ENCODE assay signal across 20 cellular contexts in the genomic region with DNA sequence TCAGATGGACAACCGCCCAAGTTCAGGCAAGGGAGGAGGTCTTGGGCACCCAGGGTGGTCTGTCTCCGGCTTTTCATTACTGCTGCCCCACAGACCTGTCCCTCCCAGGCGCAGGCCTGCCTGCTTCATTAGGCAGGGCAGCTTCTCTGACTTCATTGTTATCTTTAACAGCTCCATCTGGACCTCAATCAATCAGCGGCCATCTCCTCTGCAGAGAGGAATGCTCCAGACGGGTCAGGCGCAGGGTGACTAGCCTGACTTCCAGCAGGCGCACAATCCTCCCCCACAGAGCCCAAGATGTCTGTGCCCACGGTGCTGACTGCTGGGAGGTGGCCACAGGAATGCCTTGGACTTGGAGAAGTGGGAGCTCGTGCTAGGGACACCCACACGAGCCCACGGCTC. TPM values are rescaled to one million over a fixed set of nuclear protein-coding genes. Genes with fewer than 3 reads are reported as not detected.
DNase-seq lines count a peak whose midpoint lies in the region; ATAC-seq and TF ChIP-seq lines count a peak whose summit lies in the region.
"Had no signal": no experiment of that assay in that cellular context is flagged by ENCODE, and none has a peak within 500 bp of the region (broad histone marks: within the 10 kb centered on the region; RNA-seq: fewer than 3 reads in every experiment).

No MANE protein-coding gene starts in this region.

- H3K79me2 ChIP-seq in PC-3 (ENCODE audit: low read length), result no peaks in the 10 kb centered on the region

- POLR2A ChIA-PET in Caco-2 (lab: Charles Lee) (interaction anchor here (0.6 kb wide), 2 partner anchors 21 to 49 kb away, joined by 3 to 7 read pairs; a partner anchor contains a TSS), PC-3 (lab: Charles Lee; ENCODE audit: unreplicated experiment) (no interaction called here)

- intact Hi-C loops in Caco-2 (cut with micrococcal nuclease; ENCODE audit: unreplicated experiment) (loop anchor here (1.0 to 2.0 kb wide), 3 partner anchors 21 to 67 kb away; a partner anchor contains a TSS), posterior vena cava (cut with DNase I) (loop anchor here in 1 of 2 donors (1.0 kb wide), 1 partner anchor 21 kb away; no protein-coding TSS in a partner anchor), PC-3 (cut with micrococcal nuclease) (no loop called here)

- peak in 1 of 2 experiments; percentile 14 for DNase-seq in Caco-2
- peak; percentile 27 for DNase-seq in NCI-H82 treated with DMSO at 0.1 percent for 48 hours (lab: John Stamatoyannopoulos, UW; ENCODE audit: unreplicated experiment)
- peak; percentile 64 for DNase-seq in fibroblast of villous mesenchyme (ENCODE audit: low read depth)
- DNase-seq in posterior vena cava (ENCODE audit: low spot score), result peak; percentile 67
- no peak for DNase-seq in activated CD8-positive, alpha-beta memory T cell treated with anti-CD3 and anti-CD28 coated beads, Interleukin-2, amount 50 U/mL, for 48 hours
- no peak for DNase-seq in NCI-H1436 treated with DMSO at 0.1 percent for 48 hours (lab: John Stamatoyannopoulos, UW)
- DNase-seq in PC-3, result no peak
- no peak for DNase-seq in iPS-NIHi7 (ENCODE audit: extremely low spot score)
- DNase-seq: DMS153; MG63; NCI-H2029; NCI-H748 treated with DMSO at 0.1 percent for 48 hours; psoas muscle; stimulated activated CD8-positive, alpha-beta memory T cell treated with anti-CD3 and anti-CD28 coated beads, Interleukin-4, amount 100 ng/mL, for 48 hours; T-helper 2 cell; transverse colon had no signal

- H3K27me3 ChIP-seq in Caco-2 (replicated peaks; ENCODE audit: control insufficient read depth, insufficient read depth, low read length), result no peaks in the 10 kb centered on the region
- no peaks in the 10 kb centered on the region for H3K27me3 ChIP-seq in PC-3 (ENCODE audit: low read length)
- H3K27me3 ChIP-seq: gastroesophageal sphincter, MG63, transverse colon had no signal

- H3K9me2 ChIP-seq in PC-3 (replicated peaks; ENCODE audit: low read length), result no peaks in the 10 kb centered on the region

- no peaks in the 10 kb centered on the region for H3K27me3 Mint-ChIP-seq in Caco-2 (ENCODE audit: insufficient read depth, unreplicated experiment)

- no peak overlapping the region for H3K9ac ChIP-seq in PC-3 (ENCODE audit: low read length)

- TF ChIP-seq CTCF in Caco-2 (IDR thresholded peaks at IDR 0.05; ENCODE audit: insufficient read depth in 1 of 2, low read depth in 1 of 2, low read length in 1 of 2, severe bottlenecking in 1 of 2, unreplicated experiment in 1 of 2) (no peak), fibroblast of villous mesenchyme (IDR thresholded peaks at IDR 0.05; ENCODE audit: insufficient read depth, low read depth, low read length) (no peak), PC-3 (conservative IDR thresholded peaks at IDR 0.05; ENCODE audit: low read depth, low read length) (no peak)

- no peaks in the 10 kb centered on the region for H3K9me3 Mint-ChIP-seq in Caco-2 (ENCODE audit: unreplicated experiment)
- H3K9me3 Mint-ChIP-seq: activated naive CD4-positive, alpha-beta T cell treated with anti-CD3 and anti-CD28 coated beads, Interleukin-2, amount 50 U/mL, for 72 hours; central memory CD8-positive, alpha-beta T cell had no signal

- H2AFZ ChIP-seq in PC-3 (ENCODE audit: low read length), result no peak overlapping the region

- H3K4me1 ChIP-seq in Caco-2 (peaks cover 47% of the 10 kb centered on the region), PC-3 (ENCODE audit: insufficient read depth, low read length) (no peaks in the 10 kb centered on the region)
- H3K4me1 ChIP-seq: psoas muscle had no signal

- peak overlapping the region; percentile 64 for H3K27ac Mint-ChIP-seq in Caco-2 (ENCODE audit: unreplicated experiment)
- H3K27ac Mint-ChIP-seq: activated naive CD4-positive, alpha-beta T cell treated with anti-CD3 and anti-CD28 coated beads, Interleukin-2, amount 50 U/mL, for 72 hours had no signal

- no peak overlapping the region for H3K27ac ChIP-seq in PC-3 (ENCODE audit: low read length)
- H3K27ac ChIP-seq: gastroesophageal sphincter, psoas muscle, transverse colon had no signal

- H3K36me3 ChIP-seq in Caco-2 (ENCODE audit: control insufficient read depth, insufficient read depth, low read length) (no peaks in the 10 kb centered on the region; the same call in none of the 2 replicates), PC-3 (ENCODE audit: low read depth, low read length) (no peaks in the 10 kb centered on the region)
- H3K36me3 ChIP-seq: gastroesophageal sphincter, MG63, transverse colon had no signal

- no peaks in the 10 kb centered on the region for H4K20me1 ChIP-seq in PC-3 (ENCODE audit: low read length)

- CTCF ChIA-PET in Caco-2 (lab: Charles Lee) (interaction anchor here (0.6 to 1.2 kb wide), 4 partner anchors 29 to 1134 kb away, joined by 3 to 5 read pairs (median 3); no protein-coding TSS in a partner anchor), PC-3 (lab: Charles Lee) (no interaction called here)

- BruUV-seq in Caco-2 (replicated peaks; lab: Mats Ljungman, UMichigan), result no TSS peak
- no TSS peak for BruUV-seq in PC-3 (replicated peaks; lab: Mats Ljungman, UMichigan)

- no peak overlapping the region for H3K4me3 Mint-ChIP-seq in Caco-2 (ENCODE audit: unreplicated experiment)
- H3K4me3 Mint-ChIP-seq: central memory CD8-positive, alpha-beta T cell had no signal

- no peak overlapping the region for H3K4me2 ChIP-seq in PC-3 (ENCODE audit: low read length)

- H3K9me3 ChIP-seq in Caco-2 (no peaks in the 10 kb centered on the region), PC-3 (ENCODE audit: low read length) (no peaks in the 10 kb centered on the region)
- H3K9me3 ChIP-seq: gastroesophageal sphincter, MG63, psoas muscle, transverse colon had no signal

- no peak for ATAC-seq in PC-3
- ATAC-seq: activated CD4-positive, CD25-positive, alpha-beta regulatory T cell treated with anti-CD3 and anti-CD28 coated beads, Interleukin-2, amount 50 U/mL, for 24 hours; activated naive CD4-positive, alpha-beta T cell treated with anti-CD3 and anti-CD28 coated beads, Interleukin-2, amount 50 U/mL, for 72 hours; gastroesophageal sphincter; psoas muscle had no signal

- no peak overlapping the region for H3K4me3 ChIP-seq in Caco-2 (ENCODE audit: low read depth, low read length)
- no peak overlapping the region for H3K4me3 ChIP-seq in fibroblast of villous mesenchyme (ENCODE audit: low read depth, low read length)
- no peak overlapping the region for H3K4me3 ChIP-seq in PC-3 (ENCODE audit: low read length)
- H3K4me3 ChIP-seq: gastroesophageal sphincter, MG63, psoas muscle, transverse colon had no signal

- no peaks in the 10 kb centered on the region for H3K36me3 Mint-ChIP-seq in Caco-2 (ENCODE audit: insufficient read depth, unreplicated experiment)
- H3K36me3 Mint-ChIP-seq: activated naive CD4-positive, alpha-beta T cell treated with anti-CD3 and anti-CD28 coated beads, Interleukin-2, amount 50 U/mL, for 72 hours had no signal

- H3F3A ChIP-seq in PC-3 (ENCODE audit: low read length, unreplicated experiment), result no peaks in the 10 kb centered on the region

- H3K4me1 Mint-ChIP-seq in Caco-2 (ENCODE audit: low read depth, unreplicated experiment), result peaks cover 22% of the 10 kb centered on the region

RNA-seq across cellular contexts. Expression of a gene that starts 20.4 kb away (rescaled TPM):
- 22.9 and 27.0 TPM in 2 replicates for total RNA-seq in Caco-2 (2022)
- 22.9 and 35.4 TPM in 2 replicates for total RNA-seq in fibroblast of villous mesenchyme
- 10 to 100 TPM; 20.5 to 20.8 TPM for total RNA-seq in posterior vena cava
- total RNA-seq in PC-3 (2014; rRNA removed), result 1.8 and 3.1 TPM in 2 replicates

Comparison
In these comparisons a context has a peak if more than half of its experiments do, and no peak if none do; other contexts are left out.
1. DNase-seq: peak in NCI-H82 treated with DMSO at 0.1 percent for 48 hours (single experiment), fibroblast of villous mesenchyme (single experiment) and posterior vena cava (single experiment); none in activated CD8-positive, alpha-beta memory T cell treated with anti-CD3 and anti-CD28 coated beads, Interleukin-2, amount 50 U/mL, for 48 hours (single experiment), NCI-H1436 treated with DMSO at 0.1 percent for 48 hours (single experiment), PC-3 (single experiment) and iPS-NIHi7 (single experiment).